Comparison of ENCODE assay signal across 26 cellular contexts in genomic region chr3:41000471-41000870, GRCh38.
DNase-seq lines count a peak whose midpoint lies in the region; ATAC-seq and TF ChIP-seq lines count a peak whose summit lies in the region.
"Had no signal": no experiment of that assay in that cellular context is flagged by ENCODE, and none has a peak within 500 bp of the region (broad histone marks: within the 10 kb centered on the region; RNA-seq: fewer than 3 reads in every experiment).

No MANE protein-coding gene starts in this region.

- H3K9ac ChIP-seq in smooth muscle cell (ENCODE audit: low read depth) (no peak overlapping the region), neural progenitor cell (no peak overlapping the region)

- no peak for TF ChIP-seq POLR2A in heart left ventricle (IDR thresholded peaks at IDR 0.05)

- no peak for TF ChIP-seq CTCF in astrocyte of the spinal cord (IDR thresholded peaks at IDR 0.05; ENCODE audit: low read depth, low read length)
- TF ChIP-seq CTCF in heart left ventricle (IDR thresholded peaks at IDR 0.05) = no peak
- no peak for TF ChIP-seq CTCF in smooth muscle cell (IDR thresholded peaks at IDR 0.05; ENCODE audit: borderline replicate concordance, insufficient read depth, poor library complexity, severe bottlenecking)
- no peak for TF ChIP-seq CTCF in neural progenitor cell (IDR thresholded peaks at IDR 0.05)

- no peaks in the 10 kb centered on the region for H3K9me3 ChIP-seq in heart left ventricle
- H3K9me3 ChIP-seq in smooth muscle cell (replicated peaks; ENCODE audit: low read depth) = no peaks in the 10 kb centered on the region
- H3K9me3 ChIP-seq in neural progenitor cell (ENCODE audit: low read depth) = no peaks in the 10 kb centered on the region
- H3K9me3 ChIP-seq: HAP-1 had no signal

- no peak overlapping the region for H3K4me3 Mint-ChIP-seq in neural progenitor cell
- H3K4me3 Mint-ChIP-seq: activated naive CD4-positive, alpha-beta T cell treated with anti-CD3 and anti-CD28 coated beads, Interleukin-2, amount 10 ng/mL, durations not matched to agents 7 days and 5 days; CD4-positive, alpha-beta T cell; nephron; stimulated activated naive B cell treated with anti-CD40 and anti-IgM and Interleukin-4, amounts not matched to agents 10 μg/mL and 1 μg/mL and 100 μg/mL, for 72 hours; T-helper 1 cell treated with Interleukin-12 subunit alpha and Interleukin-12 subunit beta and Interleukin-4 antibody, amounts not matched to agents 30 μg/mL and 1 μg/mL, for 36 hours; type B pancreatic cell had no signal

- in situ Hi-C loops in astrocyte of the spinal cord (cut with HindIII; ENCODE audit: low sequenced_read_pairs) = no loop called here

- 42 to 56% (median 44%) methylated on average over 6 of the region's 6 CpGs for WGBS in heart left ventricle, 4 donors
- 56% methylated on average over 6 of the region's 6 CpGs for WGBS in smooth muscle cell (ENCODE audit: low lambda C conversion rate)

- H3K27me3 ChIP-seq in heart left ventricle (no peaks in the 10 kb centered on the region), smooth muscle cell (ENCODE audit: low read depth) (no peaks in the 10 kb centered on the region), neural progenitor cell (no peaks in the 10 kb centered on the region)
- H3K27me3 ChIP-seq: brain microvascular endothelial cell had no signal

- H3K27ac Mint-ChIP-seq in neural progenitor cell = no peak overlapping the region
- H3K27ac Mint-ChIP-seq: activated naive CD4-positive, alpha-beta T cell treated with anti-CD3 and anti-CD28 coated beads, Interleukin-2, amount 10 ng/mL, durations not matched to agents 7 days and 5 days; CD4-positive, alpha-beta T cell; nephron; stimulated activated naive B cell treated with anti-CD40 and anti-IgM and Interleukin-4, amounts not matched to agents 10 μg/mL and 1 μg/mL and 100 μg/mL, for 72 hours; T-helper 1 cell treated with Interleukin-12 subunit alpha and Interleukin-12 subunit beta and Interleukin-4 antibody, amounts not matched to agents 30 μg/mL and 1 μg/mL, for 36 hours; type B pancreatic cell had no signal

- H3K36me3 ChIP-seq in heart left ventricle (no peaks in the 10 kb centered on the region), smooth muscle cell (ENCODE audit: low read depth) (no peaks in the 10 kb centered on the region), neural progenitor cell (no peaks in the 10 kb centered on the region)
- H3K36me3 ChIP-seq: brain microvascular endothelial cell, HAP-1, WERI-Rb-1 had no signal

- peak; percentile 5 for DNase-seq in HT1080 (ENCODE audit: low read depth)
- DNase-seq in astrocyte of the spinal cord (ENCODE audit: low read depth, low spot score) = peak; percentile 56
- peak in 1 of 5 donors; percentile 32 for DNase-seq in heart left ventricle
- no peak for DNase-seq in smooth muscle cell (lab: John Stamatoyannopoulos, UW; ENCODE audit: unreplicated experiment)
- no peak for DNase-seq in occipital lobe (lab: John Stamatoyannopoulos, UW)
- no peak for DNase-seq in germinal center (ENCODE audit: low spot score)
- no peak for DNase-seq in neural progenitor cell (ENCODE audit: low spot score)
- DNase-seq in islet precursor cell = no peak
- DNase-seq: activated CD4-positive, alpha-beta T cell treated with anti-CD3 and anti-CD28 coated beads, Interleukin-2, amount 50 U/mL, for 48 hours; activated naive CD4-positive, alpha-beta T cell treated with anti-CD3 and anti-CD28 coated beads, Interleukin-2, amount 10 ng/mL, durations not matched to agents 7 days and 5 days; brain microvascular endothelial cell; CD4-positive, alpha-beta T cell; DND-41; head of caudate nucleus; mesenchymal stem cell; MV-4-11; NCI-H187 treated with DMSO at 0.1 percent for 48 hours; NCI-H510A; SHP77; stimulated activated naive B cell treated with anti-CD40 and anti-IgM and Interleukin-4, amounts not matched to agents 10 μg/mL and 1 μg/mL and 100 μg/mL, for 72 hours; WERI-Rb-1 had no signal

- H2AFZ ChIP-seq in smooth muscle cell (ENCODE audit: low read depth) = no peak overlapping the region
- H2AFZ ChIP-seq in neural progenitor cell (replicated peaks) = no peak overlapping the region

- no peak overlapping the region for H3K4me2 ChIP-seq in smooth muscle cell
- no peak overlapping the region for H3K4me2 ChIP-seq in neural progenitor cell

- no peaks in the 10 kb centered on the region for H3K79me2 ChIP-seq in smooth muscle cell (ENCODE audit: low read depth)
- H3K79me2 ChIP-seq in neural progenitor cell (ENCODE audit: low read depth) = no peaks in the 10 kb centered on the region

- H3K9me3 Mint-ChIP-seq in neural progenitor cell = no peaks in the 10 kb centered on the region
- H3K9me3 Mint-ChIP-seq: activated naive CD4-positive, alpha-beta T cell treated with anti-CD3 and anti-CD28 coated beads, Interleukin-2, amount 10 ng/mL, durations not matched to agents 7 days and 5 days; CD4-positive, alpha-beta T cell; nephron; stimulated activated naive B cell treated with anti-CD40 and anti-IgM and Interleukin-4, amounts not matched to agents 10 μg/mL and 1 μg/mL and 100 μg/mL, for 72 hours; T-helper 1 cell treated with Interleukin-12 subunit alpha and Interleukin-12 subunit beta and Interleukin-4 antibody, amounts not matched to agents 30 μg/mL and 1 μg/mL, for 36 hours; type B pancreatic cell had no signal

- H3K4me1 Mint-ChIP-seq in neural progenitor cell = peaks cover 27% of the 10 kb centered on the region
- H3K4me1 Mint-ChIP-seq: stimulated activated naive B cell treated with anti-CD40 and anti-IgM and Interleukin-4, amounts not matched to agents 10 μg/mL and 1 μg/mL and 100 μg/mL, for 72 hours had no signal

- H3K36me3 Mint-ChIP-seq in neural progenitor cell = no peaks in the 10 kb centered on the region
- H3K36me3 Mint-ChIP-seq: activated naive CD4-positive, alpha-beta T cell treated with anti-CD3 and anti-CD28 coated beads, Interleukin-2, amount 10 ng/mL, durations not matched to agents 7 days and 5 days; stimulated activated naive B cell treated with anti-CD40 and anti-IgM and Interleukin-4, amounts not matched to agents 10 μg/mL and 1 μg/mL and 100 μg/mL, for 72 hours; type B pancreatic cell had no signal

- H4K20me1 ChIP-seq in smooth muscle cell (ENCODE audit: low read depth) (no peaks in the 10 kb centered on the region), neural progenitor cell (ENCODE audit: low read depth) (no peaks in the 10 kb centered on the region)

- intact Hi-C loops in heart left ventricle (cut with DNase I) = no loop called here

- H3K4me3 ChIP-seq in astrocyte of the spinal cord (ENCODE audit: low read depth, low read length) = no peak overlapping the region
- no peak overlapping the region for H3K4me3 ChIP-seq in heart left ventricle
- no peak overlapping the region for H3K4me3 ChIP-seq in smooth muscle cell
- no peak overlapping the region for H3K4me3 ChIP-seq in neural progenitor cell
- H3K4me3 ChIP-seq: HAP-1 had no signal

- no peak overlapping the region for H3K27ac ChIP-seq in heart left ventricle
- peak overlapping the region; percentile 9 for H3K27ac ChIP-seq in smooth muscle cell (ENCODE audit: low read depth)
- no peak overlapping the region for H3K27ac ChIP-seq in neural progenitor cell
- H3K27ac ChIP-seq: brain microvascular endothelial cell, epithelial cell of prostate, WERI-Rb-1 had no signal

- peak; percentile 17 to 81 (median 77) for ATAC-seq in heart left ventricle
- ATAC-seq: stimulated activated naive B cell treated with anti-CD40 and anti-IgM and Interleukin-4, amounts not matched to agents 10 μg/mL and 1 μg/mL and 100 μg/mL, for 72 hours had no signal

- H3K4me1 ChIP-seq in heart left ventricle (peaks cover 0 to 26% (median 10%) of the 10 kb centered on the region in 12 donors), smooth muscle cell (ENCODE audit: low read depth) (peaks cover 8% of the 10 kb centered on the region), neural progenitor cell (peaks cover 17% of the 10 kb centered on the region)
- H3K4me1 ChIP-seq: HAP-1 had no signal

- no peaks in the 10 kb centered on the region for H3K27me3 Mint-ChIP-seq in neural progenitor cell (ENCODE audit: insufficient read depth, low read depth)
- H3K27me3 Mint-ChIP-seq: CD4-positive, alpha-beta T cell; type B pancreatic cell had no signal

- H3F3A ChIP-seq in smooth muscle cell (ENCODE audit: low read depth) (no peaks in the 10 kb centered on the region), neural progenitor cell (ENCODE audit: low read depth) (peaks cover 20% of the 10 kb centered on the region)

Comparison
In these comparisons a context has a peak if more than half of its experiments do, and no peak if none do; other contexts are left out.
1. DNase-seq: peak in HT1080 (single experiment) and astrocyte of the spinal cord (single experiment); none in smooth muscle cell (single experiment), occipital lobe (single experiment), germinal center (single experiment), neural progenitor cell (single experiment) and islet precursor cell (single experiment).